ENCODE assay signal across 14 cellular contexts in genomic region chr5:54727874-54728273, GRCh38.
"Had no signal": no experiment of that assay in that cellular context is flagged by ENCODE, and none has a peak within 500 bp of the region (broad histone marks: within the 10 kb centered on the region; RNA-seq: fewer than 3 reads in every experiment).

No MANE protein-coding gene starts in this region.

- H3K4me3 ChIP-seq: lower lobe of right lung, pancreas, right lobe of liver had no signal

- H3K27ac ChIP-seq: lower lobe of right lung, pancreas, right lobe of liver, WERI-Rb-1 had no signal

- H3K36me3 ChIP-seq: lower lobe of right lung, pancreas, right lobe of liver, WERI-Rb-1 had no signal

- H3K27me3 ChIP-seq: pancreas, right lobe of liver had no signal

- H3K9me3 ChIP-seq: lower lobe of right lung, pancreas, right lobe of liver had no signal

- ATAC-seq: activated T-cell treated with anti-CD3 and anti-CD28 coated beads, Interleukin-2, amount 50 U/mL, for 72 hours; lower lobe of right lung; naive thymus-derived CD8-positive, alpha-beta T cell; pancreas; right lobe of liver had no signal

- H3K4me1 ChIP-seq: lower lobe of right lung, pancreas, right lobe of liver had no signal

- DNase-seq: activated CD4-positive, alpha-beta T cell treated with anti-CD3 and anti-CD28 coated beads, Interleukin-2, amount 50 U/mL, for 4 hours; activated effector memory CD4-positive, alpha-beta T cell treated with anti-CD3 and anti-CD28 coated beads, Interleukin-2, amount 50 U/mL, for 16 hours; activated T-cell treated with anti-CD3 and anti-CD28 coated beads, Interleukin-2, amount 50 U/mL, for 72 hours; dermis blood vessel endothelial cell; effector memory CD4-positive, alpha-beta T cell; foreskin melanocyte; lower lobe of right lung; naive thymus-derived CD8-positive, alpha-beta T cell; pancreas; right lobe of liver; small intestine; stimulated activated CD4-positive, alpha-beta T cell treated with anti-CD3 and anti-CD28 coated beads, Interleukin-4, amount 100 ng/mL, for 1 hour; T-helper 2 cell; WERI-Rb-1 had no signal
